8 cellular contexts compared by ENCODE assay signal in genomic region chrX:48003758-48004457, GRCh38. TPM values are rescaled to one million over a fixed set of nuclear protein-coding genes. Genes with fewer than 3 reads are reported as not detected.
DNase-seq lines count a peak whose midpoint lies in the region; ATAC-seq and TF ChIP-seq lines count a peak whose summit lies in the region.

Gene ZNF182, minus strand, starts transcription at chrX:48003989. Its CDS starts 1,380 bp downstream, at chrX:48002609.

- H3K4me1 ChIP-seq in smooth muscle cell (ENCODE audit: low read depth) = no peaks in the 10 kb centered on the region

- H3K4me3 ChIP-seq in AG04450 (ENCODE audit: low read depth, low read length) = peak within 1 kb of the TSS; percentile 74
- H3K4me3 ChIP-seq in cardiac fibroblast (replicated peaks in 1 of 2; ENCODE audit: low read depth in 2 of 2, low read length in 2 of 2) = peak within 1 kb of the TSS; percentile 63 to 68
- peak within 1 kb of the TSS; percentile 62 for H3K4me3 ChIP-seq in smooth muscle cell

- H3K27ac ChIP-seq in AG04450 (ENCODE audit: low read depth, low read length) = peak within 1 kb of the TSS; percentile 21
- no peak within 1 kb of the TSS for H3K27ac ChIP-seq in smooth muscle cell (ENCODE audit: low read depth)

- H3K79me2 ChIP-seq in smooth muscle cell (ENCODE audit: low read depth) = peaks cover 7% of the 10 kb centered on the region

- no peaks in the 10 kb centered on the region for H4K20me1 ChIP-seq in smooth muscle cell (ENCODE audit: low read depth)

- H3K36me3 Mint-ChIP-seq in WTC11 (peaks cover 8% of the 10 kb centered on the region), immature natural killer cell (no peaks in the 10 kb centered on the region)

- no peaks in the 10 kb centered on the region for H3F3A ChIP-seq in smooth muscle cell (ENCODE audit: low read depth)

- H3K27me3 Mint-ChIP-seq in WTC11 (ENCODE audit: low read depth) = peaks cover 5% of the 10 kb centered on the region
- peaks cover 3 to 6% (median 4%) of the 10 kb centered on the region in 3 donors for H3K27me3 Mint-ChIP-seq in immature natural killer cell (ENCODE audit: low read depth in 3 of 3)

- H3K27me3 ChIP-seq in AG04450 (ENCODE audit: control insufficient read depth, insufficient read depth, low read length) (no peaks in the 10 kb centered on the region), smooth muscle cell (ENCODE audit: low read depth) (no peaks in the 10 kb centered on the region)

- no peaks in the 10 kb centered on the region for H3K9me3 ChIP-seq in AG04450 (ENCODE audit: control insufficient read depth, insufficient read depth, low read length)
- H3K9me3 ChIP-seq in smooth muscle cell (replicated peaks; ENCODE audit: low read depth) = no peaks in the 10 kb centered on the region

- DNase-seq in AG04450 (ENCODE audit: low read depth, low spot score) = peak; percentile 66
- peak; percentile 98 for DNase-seq in NCI-H2227 treated with DMSO at 0.1 percent for 48 hours (lab: John Stamatoyannopoulos, UW)
- peak; percentile 92 for DNase-seq in WTC11 (ENCODE audit: low spot score)
- DNase-seq in cardiac fibroblast (ENCODE audit: low read depth in 2 of 2) = peak; percentile 87 to 92
- peak; percentile 89 to 93 (median 92) for DNase-seq in immature natural killer cell
- DNase-seq in smooth muscle cell (lab: John Stamatoyannopoulos, UW; ENCODE audit: unreplicated experiment) = peak; percentile 64

- TF ChIP-seq CTCF in AG04450 (IDR thresholded peaks at IDR 0.05; ENCODE audit: low read depth, low read length) (no peak), WTC11 (IDR thresholded peaks at IDR 0.05) (no peak), cardiac fibroblast (IDR thresholded peaks at IDR 0.05; ENCODE audit: low read depth, low read length) (no peak), smooth muscle cell (IDR thresholded peaks at IDR 0.05; ENCODE audit: borderline replicate concordance, insufficient read depth, poor library complexity, severe bottlenecking) (no peak)

- POLR2A ChIA-PET in AG04450 (lab: Yijun Ruan, JAX) = no interaction called here
- POLR2A ChIA-PET in WTC11 (lab: Charles Lee) = no interaction called here

- H3K9me3 Mint-ChIP-seq in WTC11 (no peaks in the 10 kb centered on the region), immature natural killer cell (no peaks in the 10 kb centered on the region)

- H3K4me1 Mint-ChIP-seq in WTC11 (0 out of 2 replicates have a peak, but pooled peaks cover 6% of the 10 kb centered on the region), immature natural killer cell (peaks cover 21 to 38% of the 10 kb centered on the region in 2 donors)

- H2AFZ ChIP-seq in smooth muscle cell (ENCODE audit: low read depth) = peak within 1 kb of the TSS; percentile 59

- peak within 1 kb of the TSS; percentile 86 for H3K4me2 ChIP-seq in smooth muscle cell

- no peaks in the 10 kb centered on the region for H3K36me3 ChIP-seq in smooth muscle cell (ENCODE audit: low read depth)

- CTCF ChIA-PET in AG04450 (lab: Charles Lee) (no interaction called here), WTC11 (lab: Charles Lee) (no interaction called here)

- H3K9ac ChIP-seq in smooth muscle cell (ENCODE audit: low read depth) = peak within 1 kb of the TSS; percentile 50

- H3K4me3 Mint-ChIP-seq in WTC11 = peak within 1 kb of the TSS; percentile 90
- peak within 1 kb of the TSS; percentile 91 to 95 (median 94) for H3K4me3 Mint-ChIP-seq in immature natural killer cell

- ATAC-seq in GM18907 (IDR thresholded peaks at IDR 0.05; ENCODE audit: unreplicated experiment) = peak; percentile 90
- peak; percentile 92 for ATAC-seq in HG03135 (IDR thresholded peaks at IDR 0.05; ENCODE audit: unreplicated experiment)
- ATAC-seq in WTC11 = peak; percentile 98

- WGBS in smooth muscle cell (ENCODE audit: low lambda C conversion rate) = 33% methylated on average over 34 of the region's 34 CpGs

- H3K27ac Mint-ChIP-seq in WTC11 (peak within 1 kb of the TSS; percentile 96), immature natural killer cell (peak within 1 kb of the TSS; percentile 93 to 99 (median 96))

TF ChIP-seq in WTC11, 78 proteins besides CTCF, POLR2A, EP300 and RAD21:
- TF ChIP-seq E2F4 (CRISPR knock-in tag; IDR thresholded peaks at IDR 0.05; ENCODE audit: borderline replicate concordance, low read depth) (no peak), FOXK1 (CRISPR knock-in tag; IDR thresholded peaks at IDR 0.05) (peak; percentile 92), SMAD3 (CRISPR knock-in tag; IDR thresholded peaks at IDR 0.05; ENCODE audit: borderline replicate concordance) (0 out of 2 replicates have a peak, but pooled peaks have one; percentile 30), TEAD1 (CRISPR knock-in tag; IDR thresholded peaks at IDR 0.05) (peak; percentile 27; the same call in 1 of the 2 replicates), NR3C1 (CRISPR knock-in tag; conservative IDR thresholded peaks at IDR 0.05; ENCODE audit: low read depth) (no peak), MAX (CRISPR knock-in tag; IDR thresholded peaks at IDR 0.05) (0 out of 2 replicates have a peak, but pooled peaks have one; percentile 45), GABPB1 (CRISPR knock-in tag; IDR thresholded peaks at IDR 0.05) (0 out of 2 replicates have a peak, but pooled peaks have one; percentile 24), PRDM15 (CRISPR knock-in tag; IDR thresholded peaks at IDR 0.05) (peak; percentile 80)

RNA-seq across cellular contexts. Expression of gene ZNF182, which starts in this region (rescaled TPM):
- polyA plus RNA-seq in AG04450 (2011; rRNA removed) = 2.4 and 3.6 TPM in 2 replicates
- polyA minus RNA-seq in AG04450 (2011; rRNA and poly(A)+ RNA removed) = 2.1 and 3.4 TPM in 2 replicates
- 6.2 to 8.6 TPM (median 8.1 TPM) in 3 replicates for total RNA-seq in WTC11 (2021)
- 1 to 10 TPM in 2 of 3 donors, not detected in 1; 1.9 to 5.3 TPM for polyA plus RNA-seq in immature natural killer cell
- total RNA-seq in smooth muscle cell = 5.8 and 7.4 TPM in 2 replicates
- polyA plus RNA-seq in smooth muscle cell = 2.8 and 3.0 TPM in 2 replicates
